In genomic region chr22:42269407-42270177, GRCh38 we compare ENCODE assay signal across 1 cellular context.
TF ChIP-seq lines count a peak whose summit lies in the region.

No MANE protein-coding gene starts in this region.

TF ChIP-seq in K562, 482 proteins besides CTCF, POLR2A, EP300 and RAD21 (continued from another document):
- TF ChIP-seq, protein P1, sequence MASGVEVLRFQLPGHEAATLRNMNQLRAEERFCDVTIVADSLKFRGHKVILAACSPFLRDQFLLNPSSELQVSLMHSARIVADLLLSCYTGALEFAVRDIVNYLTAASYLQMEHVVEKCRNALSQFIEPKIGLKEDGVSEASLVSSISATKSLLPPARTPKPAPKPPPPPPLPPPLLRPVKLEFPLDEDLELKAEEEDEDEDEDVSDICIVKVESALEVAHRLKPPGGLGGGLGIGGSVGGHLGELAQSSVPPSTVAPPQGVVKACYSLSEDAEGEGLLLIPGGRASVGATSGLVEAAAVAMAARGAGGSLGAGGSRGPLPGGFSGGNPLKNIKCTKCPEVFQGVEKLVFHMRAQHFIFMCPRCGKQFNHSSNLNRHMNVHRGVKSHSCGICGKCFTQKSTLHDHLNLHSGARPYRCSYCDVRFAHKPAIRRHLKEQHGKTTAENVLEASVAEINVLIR (CRISPR knock-in tag; IDR thresholded peaks at IDR 0.05): no peak
- TF ChIP-seq MBD2 (IDR thresholded peaks at IDR 0.05; ENCODE audit: borderline replicate concordance, low read depth): no peak
- TF ChIP-seq, protein P2, sequence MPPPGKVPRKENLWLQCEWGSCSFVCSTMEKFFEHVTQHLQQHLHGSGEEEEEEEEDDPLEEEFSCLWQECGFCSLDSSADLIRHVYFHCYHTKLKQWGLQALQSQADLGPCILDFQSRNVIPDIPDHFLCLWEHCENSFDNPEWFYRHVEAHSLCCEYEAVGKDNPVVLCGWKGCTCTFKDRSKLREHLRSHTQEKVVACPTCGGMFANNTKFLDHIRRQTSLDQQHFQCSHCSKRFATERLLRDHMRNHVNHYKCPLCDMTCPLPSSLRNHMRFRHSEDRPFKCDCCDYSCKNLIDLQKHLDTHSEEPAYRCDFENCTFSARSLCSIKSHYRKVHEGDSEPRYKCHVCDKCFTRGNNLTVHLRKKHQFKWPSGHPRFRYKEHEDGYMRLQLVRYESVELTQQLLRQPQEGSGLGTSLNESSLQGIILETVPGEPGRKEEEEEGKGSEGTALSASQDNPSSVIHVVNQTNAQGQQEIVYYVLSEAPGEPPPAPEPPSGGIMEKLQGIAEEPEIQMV (tag; conservative IDR thresholded peaks at IDR 0.05; ENCODE audit: low read depth): no peak
- TF ChIP-seq ESRRB (CRISPR knock-in tag; IDR thresholded peaks at IDR 0.05; ENCODE audit: borderline replicate concordance): no peak
- TF ChIP-seq ZNF766 (CRISPR knock-in tag; conservative IDR thresholded peaks at IDR 0.05): no peak; the same call in 1 of the 2 replicates
- TF ChIP-seq ZNF280A (IDR thresholded peaks at IDR 0.05; ENCODE audit: low read depth, partially characterized antibody): no peak
- TF ChIP-seq, protein P3, sequence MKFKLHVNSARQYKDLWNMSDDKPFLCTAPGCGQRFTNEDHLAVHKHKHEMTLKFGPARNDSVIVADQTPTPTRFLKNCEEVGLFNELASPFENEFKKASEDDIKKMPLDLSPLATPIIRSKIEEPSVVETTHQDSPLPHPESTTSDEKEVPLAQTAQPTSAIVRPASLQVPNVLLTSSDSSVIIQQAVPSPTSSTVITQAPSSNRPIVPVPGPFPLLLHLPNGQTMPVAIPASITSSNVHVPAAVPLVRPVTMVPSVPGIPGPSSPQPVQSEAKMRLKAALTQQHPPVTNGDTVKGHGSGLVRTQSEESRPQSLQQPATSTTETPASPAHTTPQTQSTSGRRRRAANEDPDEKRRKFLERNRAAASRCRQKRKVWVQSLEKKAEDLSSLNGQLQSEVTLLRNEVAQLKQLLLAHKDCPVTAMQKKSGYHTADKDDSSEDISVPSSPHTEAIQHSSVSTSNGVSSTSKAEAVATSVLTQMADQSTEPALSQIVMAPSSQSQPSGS (CRISPR knock-in tag; IDR thresholded peaks at IDR 0.05): no peak
- TF ChIP-seq, protein P4, sequence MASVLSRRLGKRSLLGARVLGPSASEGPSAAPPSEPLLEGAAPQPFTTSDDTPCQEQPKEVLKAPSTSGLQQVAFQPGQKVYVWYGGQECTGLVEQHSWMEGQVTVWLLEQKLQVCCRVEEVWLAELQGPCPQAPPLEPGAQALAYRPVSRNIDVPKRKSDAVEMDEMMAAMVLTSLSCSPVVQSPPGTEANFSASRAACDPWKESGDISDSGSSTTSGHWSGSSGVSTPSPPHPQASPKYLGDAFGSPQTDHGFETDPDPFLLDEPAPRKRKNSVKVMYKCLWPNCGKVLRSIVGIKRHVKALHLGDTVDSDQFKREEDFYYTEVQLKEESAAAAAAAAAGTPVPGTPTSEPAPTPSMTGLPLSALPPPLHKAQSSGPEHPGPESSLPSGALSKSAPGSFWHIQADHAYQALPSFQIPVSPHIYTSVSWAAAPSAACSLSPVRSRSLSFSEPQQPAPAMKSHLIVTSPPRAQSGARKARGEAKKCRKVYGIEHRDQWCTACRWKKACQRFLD (CRISPR knock-in tag; IDR thresholded peaks at IDR 0.05): peak; percentile 67; the same call in 1 of the 2 replicates
- no peak for TF ChIP-seq NCOA4 (IDR thresholded peaks at IDR 0.05; ENCODE audit: partially characterized antibody)
- no peak for TF ChIP-seq ZNF79 (CRISPR knock-in tag; IDR thresholded peaks at IDR 0.05; ENCODE audit: low read depth)
- no peak for TF ChIP-seq EWSR1 (IDR thresholded peaks at IDR 0.05; ENCODE audit: borderline replicate concordance, low read depth, partially characterized antibody)
- TF ChIP-seq SIRT6 (IDR thresholded peaks at IDR 0.05; ENCODE audit: low read depth, low read length): no peak
- no peak for TF ChIP-seq TSC22D4 (tag; IDR thresholded peaks at IDR 0.05)
- no peak for TF ChIP-seq GATAD2A (IDR thresholded peaks at IDR 0.05)
- no peak for TF ChIP-seq ZSCAN29 (IDR thresholded peaks at IDR 0.05)
- TF ChIP-seq ZNF592 (IDR thresholded peaks at IDR 0.05): no peak
- TF ChIP-seq ZNF274 (IDR thresholded peaks at IDR 0.05; ENCODE audit: borderline replicate concordance, low read depth, low read length): no peak
- no peak for TF ChIP-seq FOXM1 (IDR thresholded peaks at IDR 0.05; ENCODE audit: low read depth)
- no peak for TF ChIP-seq FOXM1 (CRISPR knock-in tag; IDR thresholded peaks at IDR 0.05; ENCODE audit: low read depth)
- TF ChIP-seq HNRNPL (IDR thresholded peaks at IDR 0.05; ENCODE audit: low read depth, low read length): peak; percentile 82; the same call in 1 of the 2 replicates
- no peak for TF ChIP-seq TEAD4 (IDR thresholded peaks at IDR 0.05; ENCODE audit: low read length)
- TF ChIP-seq TEAD4 (CRISPR knock-in tag; IDR thresholded peaks at IDR 0.05; ENCODE audit: borderline replicate concordance): no peak
- TF ChIP-seq RBBP5 (IDR thresholded peaks at IDR 0.05; ENCODE audit: borderline replicate concordance, insufficient read depth, low read length, poor library complexity, severe bottlenecking): no peak
- no peak for TF ChIP-seq ZFP91 (CRISPR knock-in tag; IDR thresholded peaks at IDR 0.05)
- TF ChIP-seq FOS (IDR thresholded peaks at IDR 0.05; ENCODE audit: extremely low read depth, insufficient read length): no peak
- TF ChIP-seq TEAD2 (tag; IDR thresholded peaks at IDR 0.05): no peak
